In genomic region chr13:31801088-31801487, GRCh38 we compare ENCODE assay signal across 26 cellular contexts.
"Had no signal": no experiment of that assay in that cellular context is flagged by ENCODE, and none has a peak within 500 bp of the region (broad histone marks: within the 10 kb centered on the region; RNA-seq: fewer than 3 reads in every experiment).

No MANE protein-coding gene starts in this region.

- DNase-seq: activated CD4-positive, alpha-beta T cell treated with anti-CD3 and anti-CD28 coated beads, Interleukin-2, amount 50 U/mL, for 48 hours; activated CD4-positive, CD25-positive, alpha-beta regulatory T cell; activated gamma-delta T cell treated with Interleukin-2 at 50 U/mL for 16 hours; activated naive CD4-positive, alpha-beta T cell treated with anti-CD3 and anti-CD28 coated beads, Interleukin-2, amount 10 ng/mL, durations not matched to agents 7 days and 5 days; activated naive CD8-positive, alpha-beta T cell treated with anti-CD3 and anti-CD28 coated beads for 36 hours; activated T-cell treated with anti-CD3 and anti-CD28 coated beads for 4 hours; activated T-cell treated with anti-CD3 and anti-CD28 coated beads, Interleukin-2, amount 50 U/mL, for 48 hours; anterior cingulate cortex; KG1; MV-4-11; NCI-H1092 treated with DMSO at 0.1 percent for 48 hours; NCI-H1417 treated with DMSO at 0.1 percent for 48 hours; NCI-H1694; NCI-H2029 treated with DMSO at 0.1 percent for 48 hours; NCI-H510A treated with DMSO at 0.1 percent for 48 hours; NCI-H69; OCI-M1; Peyer's patch; Right ventricle myocardium superior; T-helper 2 cell; T1000 had no signal

- H3K36me3 Mint-ChIP-seq: activated naive CD4-positive, alpha-beta T cell treated with anti-CD3 and anti-CD28 coated beads, Interleukin-2, amount 10 ng/mL, durations not matched to agents 7 days and 5 days; activated naive CD8-positive, alpha-beta T cell treated with anti-CD3 and anti-CD28 coated beads for 36 hours; IgD-negative memory B cell had no signal

- H3K27me3 ChIP-seq: Peyer's patch, SJSA1 had no signal

- H3K9me3 ChIP-seq: Peyer's patch, SJSA1 had no signal

- H3K9me3 Mint-ChIP-seq: activated naive CD4-positive, alpha-beta T cell treated with anti-CD3 and anti-CD28 coated beads, Interleukin-2, amount 10 ng/mL, durations not matched to agents 7 days and 5 days; activated naive CD8-positive, alpha-beta T cell treated with anti-CD3 and anti-CD28 coated beads for 36 hours; activated T-helper 2 cell treated with anti-CD3 and anti-CD28 coated beads, Interferon-gamma antibody, Interleukin-2, Interleukin-4, amounts not matched to agents 10 μg/mL and 5 μg/mL and 100 μg/mL, durations not matched to agents 14 hours and 24 hours and 36 hours had no signal

- H3K27ac ChIP-seq: Peyer's patch, RWPE1, SJSA1, VCaP had no signal

- H3K36me3 ChIP-seq: Peyer's patch, SJSA1 had no signal

- H3K27me3 Mint-ChIP-seq: activated naive CD4-positive, alpha-beta T cell treated with anti-CD3 and anti-CD28 coated beads, Interleukin-2, amount 10 ng/mL, durations not matched to agents 7 days and 5 days; activated naive CD8-positive, alpha-beta T cell treated with anti-CD3 and anti-CD28 coated beads for 36 hours had no signal

- H3K27ac Mint-ChIP-seq: activated naive CD4-positive, alpha-beta T cell treated with anti-CD3 and anti-CD28 coated beads, Interleukin-2, amount 10 ng/mL, durations not matched to agents 7 days and 5 days; activated naive CD8-positive, alpha-beta T cell treated with anti-CD3 and anti-CD28 coated beads for 36 hours; activated T-helper 2 cell treated with anti-CD3 and anti-CD28 coated beads, Interferon-gamma antibody, Interleukin-2, Interleukin-4, amounts not matched to agents 10 μg/mL and 5 μg/mL and 100 μg/mL, durations not matched to agents 14 hours and 24 hours and 36 hours; IgD-negative memory B cell had no signal

- H3K4me1 ChIP-seq: Peyer's patch, SJSA1 had no signal

- H3K4me3 ChIP-seq: Peyer's patch, SJSA1 had no signal

- H3K4me1 Mint-ChIP-seq: activated naive CD8-positive, alpha-beta T cell treated with anti-CD3 and anti-CD28 coated beads for 36 hours had no signal

- H3K4me3 Mint-ChIP-seq: activated naive CD4-positive, alpha-beta T cell treated with anti-CD3 and anti-CD28 coated beads, Interleukin-2, amount 10 ng/mL, durations not matched to agents 7 days and 5 days; activated naive CD8-positive, alpha-beta T cell treated with anti-CD3 and anti-CD28 coated beads for 36 hours; IgD-negative memory B cell had no signal
